Comparison of ENCODE assay signal across 11 cellular contexts in the genomic region with DNA sequence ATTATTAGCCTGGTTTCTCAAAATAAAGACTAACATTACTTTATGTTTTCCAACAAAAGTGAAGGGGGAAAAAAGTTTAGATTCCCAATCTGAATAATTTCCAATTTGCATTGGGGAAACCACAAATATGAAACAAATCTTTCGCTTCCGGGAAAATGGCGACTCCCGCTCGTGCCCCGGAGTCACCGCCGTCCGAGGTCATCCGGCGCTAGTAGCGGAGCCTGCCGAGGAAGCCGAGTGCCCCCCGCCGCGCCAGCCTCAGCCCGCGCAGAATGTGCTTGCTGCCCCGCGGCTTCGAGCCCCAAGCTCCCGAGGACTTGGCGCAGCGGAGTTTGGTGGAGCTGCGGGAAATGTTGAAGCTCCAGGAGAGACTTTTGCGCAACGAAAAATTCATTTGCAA.
"Had no signal": no experiment of that assay in that cellular context is flagged by ENCODE, and none has a peak within 500 bp of the region (broad histone marks: within the 10 kb centered on the region; RNA-seq: fewer than 3 reads in every experiment).

No MANE protein-coding gene starts in this region.

- H3K9me3 ChIP-seq: HAP-1 had no signal

- ATAC-seq: GM23338, HCT116 had no signal

- H3K4me3 ChIP-seq: GM23248, GM23338, HAP-1 had no signal

- FAIRE-seq: H1, H54 had no signal

- DNase-seq: GM23248, GOT3, H7, H9, HCEC 1CT, HFFc6 had no signal

- H3K4me1 ChIP-seq: HAP-1 had no signal

- H3K9ac ChIP-seq: GM23248 had no signal

- H3K36me3 ChIP-seq: HAP-1 had no signal

- H2AFZ ChIP-seq: GM23248, GM23338 had no signal

- H3K4me2 ChIP-seq: GM23338 had no signal

- H3K27ac ChIP-seq: GM23248 had no signal
